In genomic region chr16:89638455-89638854, GRCh38 we compare ENCODE assay signal across 22 cellular contexts. TPM values are rescaled to one million over a fixed set of nuclear protein-coding genes. Genes with fewer than 3 reads are reported as not detected.
A peak's percentile ranks its signal among the peaks of the same experiment; 100 is the strongest.
DNase-seq lines count a peak whose midpoint lies in the region; ATAC-seq, FAIRE-seq and TF ChIP-seq lines count a peak whose summit lies in the region.
"Had no signal": no experiment of that assay in that cellular context is flagged by ENCODE, and none has a peak within 500 bp of the region (broad histone marks: within the 10 kb centered on the region; RNA-seq: fewer than 3 reads in every experiment).

No MANE protein-coding gene starts in this region.

- TF ChIP-seq CTCF in HepG2 (CRISPR knock-in tag; IDR thresholded peaks at IDR 0.05) = no peak
- no peak for TF ChIP-seq CTCF in right lobe of liver (IDR thresholded peaks at IDR 0.05)

- H3K27me3 ChIP-seq in HepG2 (ENCODE audit: control insufficient read depth in 1 of 2, insufficient read depth in 2 of 2, low read length in 2 of 2) = no peaks in the 10 kb centered on the region
- H3K27me3 ChIP-seq in right lobe of liver = no peaks in the 10 kb centered on the region
- H3K27me3 ChIP-seq: BE2C had no signal

- no peak for TF ChIP-seq RAD21 in HepG2 (CRISPR knock-in tag; IDR thresholded peaks at IDR 0.05)

- FAIRE-seq in HepG2 (lab: Jason Lieb, UNC) (no peak), urothelium cell line (lab: Jason Lieb, UNC) (peak; percentile 84)
- FAIRE-seq: A549, G401.6, GM12892, H1 had no signal

- ATAC-seq in HepG2 = no peak
- ATAC-seq in right lobe of liver = no peak
- ATAC-seq: A549 had no signal

- TF ChIP-seq POLR2A in HepG2 (IDR thresholded peaks at IDR 0.05; ENCODE audit: insufficient read depth in 1 of 2, low read depth in 2 of 2, low read length in 2 of 2) = no peak
- TF ChIP-seq POLR2A in right lobe of liver (IDR thresholded peaks at IDR 0.05) = no peak

- no peak overlapping the region for H3K4me2 ChIP-seq in HepG2 (ENCODE audit: low read depth, low read length)
- H3K4me2 ChIP-seq: A549 had no signal

- no peak overlapping the region for H3K9ac ChIP-seq in HepG2 (ENCODE audit: insufficient read depth, low read depth, low read length)
- H3K9ac ChIP-seq: GM23248 had no signal

- peak; percentile 25 for DNase-seq in DMS53 (lab: John Stamatoyannopoulos, UW)
- no peak for DNase-seq in DMS53 treated with DMSO at 0.1 percent for 48 hours (lab: John Stamatoyannopoulos, UW; ENCODE audit: unreplicated experiment)
- no peak for DNase-seq in HepG2 (ENCODE audit: low spot score)
- DNase-seq in right lobe of liver = no peak
- DNase-seq in urothelium cell line (ENCODE audit: low spot score) = no peak
- DNase-seq in putamen (ENCODE audit: low spot score) = no peak
- DNase-seq: 8988T; ACHN; AML-193; BE2C; C1 segment of cervical spinal cord; Calu3; CD4-positive, alpha-beta memory T cell; COR-L47; DND-41; GM23248; H7; HCEC 1CT had no signal

- peaks cover 21% of the 10 kb centered on the region for H3K4me1 ChIP-seq in HepG2 (ENCODE audit: insufficient read depth, low read length)
- H3K4me1 ChIP-seq in right lobe of liver = peaks cover 0 to 7% (median 0%) of the 10 kb centered on the region in 4 donors

- no peak overlapping the region for H2AFZ ChIP-seq in HepG2 (ENCODE audit: low read length)
- H2AFZ ChIP-seq: GM23248 had no signal

- H3K4me3 ChIP-seq in HepG2 (replicated peaks in 1 of 3; ENCODE audit: insufficient read depth in 1 of 3, low read depth in 2 of 3, low read length in 3 of 3) (no peak overlapping the region), right lobe of liver (no peak overlapping the region)
- H3K4me3 ChIP-seq: A549, GM23248 had no signal

- WGBS in HepG2 (ENCODE audit: low lambda C conversion rate) = 89% methylated on average over 10 of the region's 10 CpGs
- 91% methylated on average over 3 of the region's 10 CpGs for WGBS in right lobe of liver (ENCODE audit: insufficient coverage, low coverage, low lambda C conversion rate, missing lambda C conversion rate)

- H3K36me3 ChIP-seq in HepG2 (replicated peaks in 1 of 2; ENCODE audit: control insufficient read depth in 1 of 2, insufficient read depth in 2 of 2, low read length in 2 of 2) (no peaks in the 10 kb centered on the region), right lobe of liver (no peaks in the 10 kb centered on the region)
- H3K36me3 ChIP-seq: BE2C had no signal

- no peaks in the 10 kb centered on the region for H4K20me1 ChIP-seq in HepG2 (ENCODE audit: insufficient read depth, low read length)

- no peaks in the 10 kb centered on the region for H3K9me3 ChIP-seq in HepG2 (ENCODE audit: low read length)
- no peaks in the 10 kb centered on the region for H3K9me3 ChIP-seq in right lobe of liver
- H3K9me3 ChIP-seq: A549, BE2C had no signal

- POLR2A ChIA-PET in HepG2 (lab: Yijun Ruan, JAX) = no interaction called here

- in situ Hi-C loops in HepG2 (cut with HindIII; ENCODE audit: extremely low pct_ligation_motif_present, low pct_unique_long_range_greater_than_20kb) = no loop called here

- no TSS peak for BruUV-seq in HepG2 (replicated peaks; lab: Mats Ljungman, UMichigan)

- intact Hi-C loops in HepG2 (cut with micrococcal nuclease; ENCODE audit: unreplicated experiment) = no loop called here
- intact Hi-C loops in right lobe of liver (cut with DNase I) = no loop called here

- CTCF ChIA-PET in HepG2 (lab: Yijun Ruan, JAX; ENCODE audit: low intra/inter-chr PET ratio, low total read pairs) = no interaction called here

- H3K79me2 ChIP-seq in HepG2 (ENCODE audit: insufficient read depth, low read length) = no peaks in the 10 kb centered on the region

- H3K27ac ChIP-seq in HepG2 (ENCODE audit: extremely low read length, insufficient read depth, low read length) (no peak overlapping the region), right lobe of liver (no peak overlapping the region)
- H3K27ac ChIP-seq: A549, GM23248 had no signal

- no peak for TF ChIP-seq EP300 in HepG2 (IDR thresholded peaks at IDR 0.05; ENCODE audit: low read depth in 2 of 2, low read length in 2 of 2)
- no peak for TF ChIP-seq EP300 in HepG2 (CRISPR knock-in tag; IDR thresholded peaks at IDR 0.05; ENCODE audit: borderline replicate concordance)

RNA-seq across cellular contexts. Expression of gene CHMP1A, which starts 19.1 kb away (rescaled TPM):
- total RNA-seq in HepG2 (2016; rRNA removed; fragmentation: Illumina TruSeq; extraction: Trizol) (69.4 and 80.0 TPM in 2 replicates), right lobe of liver (10 to 100 TPM; 27.2 to 42.3 (median 33.1) TPM)
- 12.3 and 14.1 TPM in 2 replicates for total RNA-seq in HepG2 (2016; cell fraction: cytosol; rRNA removed; fragmentation: Illumina TruSeq; extraction: Trizol; ENCODE audit: low read depth)
- 68.7 and 70.7 TPM in 2 replicates for total RNA-seq in HepG2 (2016; cell fraction: insoluble cytoplasmic fraction; rRNA removed; fragmentation: Illumina TruSeq; extraction: Trizol)
- 36.1 and 43.1 TPM in 2 replicates for total RNA-seq in HepG2 (2016; cell fraction: membrane; rRNA removed; fragmentation: Illumina TruSeq; extraction: Trizol)
- total RNA-seq in HepG2 (2016; cell fraction: nucleus; rRNA removed; fragmentation: Illumina TruSeq; extraction: Trizol) = 43.4 and 46.6 TPM in 2 replicates
- 73.3 and 87.2 TPM in 2 replicates for polyA plus RNA-seq in HepG2 (2011; rRNA removed)
- polyA plus RNA-seq in HepG2 (2011; cell fraction: cytosol; rRNA removed) = 71.4 and 105 TPM in 2 replicates
- 141 and 163 TPM in 2 replicates for polyA plus RNA-seq in HepG2 (2011; cell fraction: nucleus; rRNA removed)
- polyA plus RNA-seq in HepG2 (2012) = 39.3 and 47.1 TPM in 2 replicates
- 9.6 and 12.7 TPM in 2 replicates for polyA plus RNA-seq in HepG2 (2016; cell fraction: cytosol; fragmentation: Illumina TruSeq; extraction: Trizol; ENCODE audit: low read depth)
- 89.2 and 96.6 TPM in 2 replicates for polyA plus RNA-seq in HepG2 (2016; cell fraction: insoluble cytoplasmic fraction; fragmentation: Illumina TruSeq; extraction: Trizol; ENCODE audit: low read depth)
- polyA plus RNA-seq in HepG2 (2016; cell fraction: membrane; fragmentation: Illumina TruSeq; extraction: Trizol; ENCODE audit: low read depth) = 29.6 and 33.2 TPM in 2 replicates
- polyA plus RNA-seq in HepG2 (2016; cell fraction: nucleus; fragmentation: Illumina TruSeq; extraction: Trizol; ENCODE audit: insufficient read depth, low read depth) = 105 and 109 TPM in 2 replicates
- 73.7 and 140 TPM in 2 replicates for polyA minus RNA-seq in HepG2 (2011; rRNA and poly(A)+ RNA removed; ENCODE audit: low replicate concordance)
- polyA minus RNA-seq in HepG2 (2011; cell fraction: cytosol; rRNA and poly(A)+ RNA removed) = 50.0 and 50.5 TPM in 2 replicates
- polyA minus RNA-seq in HepG2 (2011; cell fraction: nucleus; rRNA and poly(A)+ RNA removed) = 25.8 and 33.6 TPM in 2 replicates

RNA-seq across cellular contexts. Expression of gene SPATA33, which starts 19.2 kb away (rescaled TPM):
- total RNA-seq in HepG2 (2016; rRNA removed; fragmentation: Illumina TruSeq; extraction: Trizol) (11.0 and 11.2 TPM in 2 replicates), right lobe of liver (1 to 10 TPM; 1.8 to 5.0 (median 3.3) TPM)
- total RNA-seq in HepG2 (2016; cell fraction: cytosol; rRNA removed; fragmentation: Illumina TruSeq; extraction: Trizol; ENCODE audit: low read depth) = 9.1 and 14.3 TPM in 2 replicates
- total RNA-seq in HepG2 (2016; cell fraction: insoluble cytoplasmic fraction; rRNA removed; fragmentation: Illumina TruSeq; extraction: Trizol) = 11.7 and 12.8 TPM in 2 replicates
- total RNA-seq in HepG2 (2016; cell fraction: membrane; rRNA removed; fragmentation: Illumina TruSeq; extraction: Trizol) = 14.6 and 17.6 TPM in 2 replicates
- total RNA-seq in HepG2 (2016; cell fraction: nucleus; rRNA removed; fragmentation: Illumina TruSeq; extraction: Trizol) = 9.0 and 10.4 TPM in 2 replicates
- 5.7 and 6.3 TPM in 2 replicates for polyA plus RNA-seq in HepG2 (2011; rRNA removed)
- polyA plus RNA-seq in HepG2 (2011; cell fraction: cytosol; rRNA removed) = 3.3 and 3.5 TPM in 2 replicates
- 14.9 and 16.4 TPM in 2 replicates for polyA plus RNA-seq in HepG2 (2011; cell fraction: nucleus; rRNA removed)
- polyA plus RNA-seq in HepG2 (2012) = 8.1 and 9.7 TPM in 2 replicates
- 17.1 and 17.6 TPM in 2 replicates for polyA plus RNA-seq in HepG2 (2016; cell fraction: cytosol; fragmentation: Illumina TruSeq; extraction: Trizol; ENCODE audit: low read depth)
- polyA plus RNA-seq in HepG2 (2016; cell fraction: insoluble cytoplasmic fraction; fragmentation: Illumina TruSeq; extraction: Trizol; ENCODE audit: low read depth) = 12.9 and 16.7 TPM in 2 replicates
- 20.1 and 25.8 TPM in 2 replicates for polyA plus RNA-seq in HepG2 (2016; cell fraction: membrane; fragmentation: Illumina TruSeq; extraction: Trizol; ENCODE audit: low read depth)
- polyA plus RNA-seq in HepG2 (2016; cell fraction: nucleus; fragmentation: Illumina TruSeq; extraction: Trizol; ENCODE audit: insufficient read depth, low read depth) = 25.8 and 32.4 TPM in 2 replicates
- polyA minus RNA-seq in HepG2 (2011; rRNA and poly(A)+ RNA removed; ENCODE audit: low replicate concordance) = 6.0 and 18.6 TPM in 2 replicates
- 1.4 and 1.8 TPM in 2 replicates for polyA minus RNA-seq in HepG2 (2011; cell fraction: cytosol; rRNA and poly(A)+ RNA removed)
- polyA minus RNA-seq in HepG2 (2011; cell fraction: nucleus; rRNA and poly(A)+ RNA removed) = 7.2 and 7.7 TPM in 2 replicates

RNA-seq across cellular contexts. Expression of gene DPEP1, which starts 25.0 kb away (rescaled TPM):
- total RNA-seq in HepG2 (2016; rRNA removed; fragmentation: Illumina TruSeq; extraction: Trizol) = 19.7 and 37.6 TPM in 2 replicates
- total RNA-seq in HepG2 (2016; cell fraction: cytosol; rRNA removed; fragmentation: Illumina TruSeq; extraction: Trizol; ENCODE audit: low read depth) = 33.1 and 44.2 TPM in 2 replicates
- total RNA-seq in HepG2 (2016; cell fraction: insoluble cytoplasmic fraction; rRNA removed; fragmentation: Illumina TruSeq; extraction: Trizol) = 22.9 and 38.8 TPM in 2 replicates
- total RNA-seq in HepG2 (2016; cell fraction: membrane; rRNA removed; fragmentation: Illumina TruSeq; extraction: Trizol) = 21.1 and 25.9 TPM in 2 replicates
- 32.6 and 36.8 TPM in 2 replicates for total RNA-seq in HepG2 (2016; cell fraction: nucleus; rRNA removed; fragmentation: Illumina TruSeq; extraction: Trizol)
- polyA plus RNA-seq in HepG2 (2011; rRNA removed) = 40.2 and 52.2 TPM in 2 replicates
- 26.5 and 78.5 TPM in 2 replicates for polyA plus RNA-seq in HepG2 (2011; cell fraction: cytosol; rRNA removed)
- polyA plus RNA-seq in HepG2 (2011; cell fraction: nucleus; rRNA removed) = 52.0 and 101 TPM in 2 replicates
- polyA plus RNA-seq in HepG2 (2012) = 6.6 and 9.6 TPM in 2 replicates
- polyA plus RNA-seq in HepG2 (2016; cell fraction: cytosol; fragmentation: Illumina TruSeq; extraction: Trizol; ENCODE audit: low read depth) = 13.7 and 15.6 TPM in 2 replicates
- 23.0 and 24.6 TPM in 2 replicates for polyA plus RNA-seq in HepG2 (2016; cell fraction: insoluble cytoplasmic fraction; fragmentation: Illumina TruSeq; extraction: Trizol; ENCODE audit: low read depth)
- polyA plus RNA-seq in HepG2 (2016; cell fraction: membrane; fragmentation: Illumina TruSeq; extraction: Trizol; ENCODE audit: low read depth) = 18.2 and 22.6 TPM in 2 replicates
- polyA plus RNA-seq in HepG2 (2016; cell fraction: nucleus; fragmentation: Illumina TruSeq; extraction: Trizol; ENCODE audit: insufficient read depth, low read depth) = 75.4 and 78.7 TPM in 2 replicates
- polyA minus RNA-seq in HepG2 (2011; rRNA and poly(A)+ RNA removed; ENCODE audit: low replicate concordance) = 0.12 and 80.3 TPM in 2 replicates
- polyA minus RNA-seq in HepG2 (2011; cell fraction: cytosol; rRNA and poly(A)+ RNA removed) = 12.5 and 17.6 TPM in 2 replicates
- 3.5 and 4.8 TPM in 2 replicates for polyA minus RNA-seq in HepG2 (2011; cell fraction: nucleus; rRNA and poly(A)+ RNA removed)
- total RNA-seq in right lobe of liver = under 1 TPM in 1 of 6 experiments, not detected in 5; 0.93 TPM
- total RNA-seq: Calu3; CD4-positive, alpha-beta memory T cell; GM23248 had no signal
- polyA plus RNA-seq: CD4-positive, alpha-beta memory T cell; GM23248 had no signal

RNA-seq across cellular contexts. Expression of gene CDK10, which starts 48.0 kb away (rescaled TPM):
- total RNA-seq in HepG2 (2016; rRNA removed; fragmentation: Illumina TruSeq; extraction: Trizol) = 1.2 and 2.5 TPM in 2 replicates
- total RNA-seq in HepG2 (2016; cell fraction: cytosol; rRNA removed; fragmentation: Illumina TruSeq; extraction: Trizol; ENCODE audit: low read depth) = 4.2 and 5.8 TPM in 2 replicates
- 1.4 and 2.6 TPM in 2 replicates for total RNA-seq in HepG2 (2016; cell fraction: insoluble cytoplasmic fraction; rRNA removed; fragmentation: Illumina TruSeq; extraction: Trizol)
- 3.5 TPM in 2 replicates for total RNA-seq in HepG2 (2016; cell fraction: membrane; rRNA removed; fragmentation: Illumina TruSeq; extraction: Trizol)
- total RNA-seq in HepG2 (2016; cell fraction: nucleus; rRNA removed; fragmentation: Illumina TruSeq; extraction: Trizol) = 2.4 and 3.5 TPM in 2 replicates
- polyA plus RNA-seq in HepG2 (2011; rRNA removed) = 3.9 and 4.3 TPM in 2 replicates
- polyA plus RNA-seq in HepG2 (2011; cell fraction: cytosol; rRNA removed) = 1.5 and 2.1 TPM in 2 replicates
- 28.1 and 29.8 TPM in 2 replicates for polyA plus RNA-seq in HepG2 (2011; cell fraction: nucleus; rRNA removed)
- polyA plus RNA-seq in HepG2 (2012) = 2.7 and 6.1 TPM in 2 replicates
- polyA plus RNA-seq in HepG2 (2016; cell fraction: cytosol; fragmentation: Illumina TruSeq; extraction: Trizol; ENCODE audit: low read depth) = 1.1 TPM in 2 replicates
- 1.1 and 1.2 TPM in 2 replicates for polyA plus RNA-seq in HepG2 (2016; cell fraction: insoluble cytoplasmic fraction; fragmentation: Illumina TruSeq; extraction: Trizol; ENCODE audit: low read depth)
- polyA plus RNA-seq in HepG2 (2016; cell fraction: membrane; fragmentation: Illumina TruSeq; extraction: Trizol; ENCODE audit: low read depth) = 1.0 and 1.2 TPM in 2 replicates
- polyA plus RNA-seq in HepG2 (2016; cell fraction: nucleus; fragmentation: Illumina TruSeq; extraction: Trizol; ENCODE audit: insufficient read depth, low read depth) = 11.0 and 12.6 TPM in 2 replicates
- polyA minus RNA-seq in HepG2 (2011; rRNA and poly(A)+ RNA removed; ENCODE audit: low replicate concordance) = 2.9 and 43.1 TPM in 2 replicates
- polyA minus RNA-seq in HepG2 (2011; cell fraction: cytosol; rRNA and poly(A)+ RNA removed) = 1.6 and 2.8 TPM in 2 replicates
- 4.5 and 5.8 TPM in 2 replicates for polyA minus RNA-seq in HepG2 (2011; cell fraction: nucleus; rRNA and poly(A)+ RNA removed)
- total RNA-seq in right lobe of liver = 10 to 100 TPM; 35.0 to 72.2 (median 53.7) TPM

Comparison
In these comparisons a context has a peak if more than half of its experiments do, and no peak if none do; other contexts are left out.
1. RNA of gene DPEP1, which starts 25.0 kb away (total RNA-seq): 19.7 to 44.2 TPM in HepG2; 0.93 TPM in right lobe of liver; every median in the first group is over 10 times any median in the second.